ENCODE assay signal across 20 cellular contexts in the genomic region with DNA sequence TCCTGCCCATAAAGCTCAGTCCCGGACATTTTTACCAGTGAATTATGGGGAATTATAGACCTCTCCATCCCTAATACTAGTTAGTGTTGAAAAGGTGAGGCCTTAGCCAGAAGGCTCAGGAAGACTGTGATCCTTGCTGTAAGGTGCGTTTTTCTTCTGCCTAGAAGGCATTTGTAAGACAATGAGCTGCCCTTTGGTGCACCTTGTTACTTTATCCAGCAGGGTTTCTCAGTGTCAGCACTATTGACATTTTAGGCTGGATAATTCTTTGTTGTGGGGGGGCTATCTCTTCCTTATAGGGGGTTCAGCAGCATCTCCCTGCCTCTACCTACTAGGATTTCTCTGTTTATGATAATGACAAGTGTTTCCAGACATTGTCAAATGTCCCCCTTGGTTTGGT.
"Had no signal": no experiment of that assay in that cellular context is flagged by ENCODE, and none has a peak within 500 bp of the region (broad histone marks: within the 10 kb centered on the region; RNA-seq: fewer than 3 reads in every experiment).

No MANE protein-coding gene starts in this region.

- H3K4me1 Mint-ChIP-seq: brain, immature natural killer cell had no signal

- H3K36me3 ChIP-seq: esophagus squamous epithelium, heart right ventricle, thoracic aorta, vagina had no signal

- H3K4me3 ChIP-seq: esophagus squamous epithelium, heart right ventricle, thoracic aorta, vagina had no signal

- H3K4me1 ChIP-seq: vagina had no signal

- H3K27ac Mint-ChIP-seq: activated naive CD4-positive, alpha-beta T cell treated with anti-CD3 and anti-CD28 coated beads, Interleukin-2, amount 50 U/mL, for 72 hours; brain; immature natural killer cell; natural killer cell; progenitor cell of endocrine pancreas; type B pancreatic cell had no signal

- H3K27ac ChIP-seq: heart right ventricle, thoracic aorta, vagina had no signal

- H3K4me3 Mint-ChIP-seq: brain, immature natural killer cell, natural killer cell, type B pancreatic cell had no signal

- FAIRE-seq: TTC549 had no signal

- DNase-seq: activated gamma-delta T cell treated with Interleukin-2 at 50 U/mL for 16 hours; activated T-cell treated with anti-CD3 and anti-CD28 coated beads, Interleukin-2, amount 50 U/mL, for 1 hour; aorta; effector memory CD4-positive, alpha-beta T cell; esophagus squamous epithelium; heart right ventricle; immature natural killer cell; left ventricle myocardium superior; midbrain; natural killer cell; retina; stimulated activated CD4-positive, alpha-beta T cell treated with anti-CD3 and anti-CD28 coated beads, Interleukin-4, amount 100 ng/mL, for 24 hours; stimulated activated naive CD4-positive, alpha-beta T cell treated with Interleukin-2 at 50 U/mL for 16 hours had no signal

- ATAC-seq: activated naive CD4-positive, alpha-beta T cell treated with anti-CD3 and anti-CD28 coated beads, Interleukin-2, amount 50 U/mL, for 72 hours; heart right ventricle; left ventricle myocardium superior; natural killer cell had no signal

- H3K27me3 Mint-ChIP-seq: progenitor cell of endocrine pancreas, type B pancreatic cell had no signal

- H3K9me3 Mint-ChIP-seq: activated naive CD4-positive, alpha-beta T cell treated with anti-CD3 and anti-CD28 coated beads, Interleukin-2, amount 50 U/mL, for 72 hours; brain; immature natural killer cell; natural killer cell; type B pancreatic cell had no signal

- H3K36me3 Mint-ChIP-seq: activated naive CD4-positive, alpha-beta T cell treated with anti-CD3 and anti-CD28 coated beads, Interleukin-2, amount 50 U/mL, for 72 hours; immature natural killer cell; natural killer cell had no signal

- H3K27me3 ChIP-seq: esophagus squamous epithelium, heart right ventricle, vagina had no signal

- H3K9me3 ChIP-seq: esophagus squamous epithelium, heart right ventricle, thoracic aorta, vagina had no signal
